25 cellular contexts compared by ENCODE assay signal in genomic region chrX:52839137-52839536, GRCh38. TPM values are rescaled to one million over a fixed set of nuclear protein-coding genes. Genes with fewer than 3 reads are reported as not detected.
"Had no signal": no experiment of that assay in that cellular context is flagged by ENCODE, and none has a peak within 500 bp of the region (broad histone marks: within the 10 kb centered on the region; RNA-seq: fewer than 3 reads in every experiment).

No MANE protein-coding gene starts in this region.

- H3K4me3 ChIP-seq: breast epithelium, coronary artery, lung, spleen, thoracic aorta had no signal

- DNase-seq: activated CD4-positive, alpha-beta T cell treated with anti-CD3 and anti-CD28 coated beads, Interleukin-2, amount 50 U/mL, for 1 hour; activated CD4-positive, CD25-positive, alpha-beta regulatory T cell treated with anti-CD3 and anti-CD28 coated beads, Interleukin-2, amount 50 U/mL, for 72 hours; activated CD8-positive, alpha-beta memory T cell treated with anti-CD3 and anti-CD28 coated beads, Interleukin-2, amount 50 U/mL, for 48 hours; activated effector memory CD4-positive, alpha-beta T cell treated with anti-CD3 and anti-CD28 coated beads, Interleukin-2, amount 50 U/mL, for 16 hours; activated naive CD4-positive, alpha-beta T cell treated with anti-CD3 and anti-CD28 coated beads, Interleukin-2, amount 50 U/mL, for 16 hours; activated T-cell treated with anti-CD3 and anti-CD28 coated beads, Interleukin-2, amount 50 U/mL, for 72 hours; erythroblast; foreskin melanocyte; glutamatergic neuron; hypothalamus; spleen; stimulated activated CD4-positive, alpha-beta T cell treated with anti-CD3 and anti-CD28 coated beads, Interleukin-4, amount 100 ng/mL, for 4 hours had no signal

- H3K4me1 ChIP-seq: breast epithelium, parathyroid adenoma, spleen had no signal

- ATAC-seq: activated T-cell treated with anti-CD3 and anti-CD28 coated beads, Interleukin-2, amount 50 U/mL, for 72 hours; natural killer cell treated with Interleukin-12 subunit alpha and Interleukin-12 subunit beta and Interleukin-15 and Interleukin-18, amount 100 ng/mL, for 72 hours; stimulated activated memory B cell treated with anti-CD40 and anti-IgM and Interleukin-4, amounts not matched to agents 10 μg/mL and 1 μg/mL and 100 μg/mL, for 72 hours had no signal

- FAIRE-seq: astrocyte, keratinocyte had no signal

- H3K27ac ChIP-seq: breast epithelium, coronary artery, neutrophil, parathyroid adenoma, spleen, thoracic aorta, VCaP had no signal

- H3K9me3 ChIP-seq: breast epithelium, neutrophil, thoracic aorta had no signal

- H3K27me3 ChIP-seq: neutrophil had no signal

- H3K36me3 ChIP-seq: breast epithelium, neutrophil, spleen, thoracic aorta had no signal

RNA-seq across cellular contexts. Expression of gene XAGE5, which starts 28.1 kb away (rescaled TPM):
- total RNA-seq: activated T-cell treated with anti-CD3 and anti-CD28 coated beads, Interleukin-2, amount 50 U/mL, for 72 hours; astrocyte; breast epithelium; lung; mesothelial cell of epicardium; natural killer cell treated with Interleukin-12 subunit alpha and Interleukin-12 subunit beta and Interleukin-15 and Interleukin-18, amount 100 ng/mL, for 72 hours; spleen; thoracic aorta; ureter had no signal
- polyA plus RNA-seq: keratinocyte, lung, spleen had no signal

RNA-seq across cellular contexts. Expression of gene XAGE3, which starts 28.7 kb away (rescaled TPM):
- total RNA-seq: activated T-cell treated with anti-CD3 and anti-CD28 coated beads, Interleukin-2, amount 50 U/mL, for 72 hours; astrocyte; breast epithelium; lung; mesothelial cell of epicardium; natural killer cell treated with Interleukin-12 subunit alpha and Interleukin-12 subunit beta and Interleukin-15 and Interleukin-18, amount 100 ng/mL, for 72 hours; spleen; thoracic aorta; ureter had no signal
- polyA plus RNA-seq: keratinocyte, spleen had no signal

RNA-seq across cellular contexts. Expression of gene SPANXN5, which starts 41.9 kb away (rescaled TPM):
- total RNA-seq: activated T-cell treated with anti-CD3 and anti-CD28 coated beads, Interleukin-2, amount 50 U/mL, for 72 hours; astrocyte; breast epithelium; lung; mesothelial cell of epicardium; natural killer cell treated with Interleukin-12 subunit alpha and Interleukin-12 subunit beta and Interleukin-15 and Interleukin-18, amount 100 ng/mL, for 72 hours; spleen; thoracic aorta; ureter had no signal
- polyA plus RNA-seq: lung, spleen had no signal
